Comparison of ENCODE assay signal across 1 cellular context in genomic region chr3:64023187-64023860, GRCh38.
TF ChIP-seq lines count a peak whose summit lies in the region.

Gene PSMD6 (minus strand): TSS chr3:64023494. CDS start chr3:64023419, 75 bp downstream.

TF ChIP-seq in SK-N-SH, 30 proteins besides CTCF, POLR2A, EP300 and RAD21 (continued from another document):
- no peak for TF ChIP-seq FOXM1 (IDR thresholded peaks at IDR 0.05; ENCODE audit: low read depth)
- no peak for TF ChIP-seq GATA2 (CRISPR knock-in tag; IDR thresholded peaks at IDR 0.05)
- TF ChIP-seq TEAD4 (IDR thresholded peaks at IDR 0.05; ENCODE audit: borderline replicate concordance, insufficient read depth): no peak; the same call in 1 of the 2 replicates
- peak; percentile 74 for TF ChIP-seq POLR2AphosphoS5 (IDR thresholded peaks at IDR 0.05; ENCODE audit: low read depth, low read length)
- TF ChIP-seq GABPA (IDR thresholded peaks at IDR 0.05; ENCODE audit: low read depth): peak; percentile 96
- TF ChIP-seq NFIC (IDR thresholded peaks at IDR 0.05; ENCODE audit: borderline replicate concordance): peak; percentile 16; the same call in 1 of the 2 replicates
- no peak for TF ChIP-seq JUND (IDR thresholded peaks at IDR 0.05)
- TF ChIP-seq RCOR1 (IDR thresholded peaks at IDR 0.05; ENCODE audit: low read length): no peak
- TF ChIP-seq RXRA (IDR thresholded peaks at IDR 0.05; ENCODE audit: borderline replicate concordance, low read depth): no peak
- peak; percentile 51; the same call in 1 of the 2 replicates for TF ChIP-seq MEF2A (IDR thresholded peaks at IDR 0.05; ENCODE audit: borderline replicate concordance, low read depth)
- TF ChIP-seq ELF1 (IDR thresholded peaks at IDR 0.05): peak; percentile 77
- TF ChIP-seq ZBTB33 (IDR thresholded peaks at IDR 0.05; ENCODE audit: borderline replicate concordance, low read depth): no peak
- no peak for TF ChIP-seq IRF3 (IDR thresholded peaks at IDR 0.05; ENCODE audit: low read depth, low read length)
- no peak for TF ChIP-seq USF2 (IDR thresholded peaks at IDR 0.05; ENCODE audit: borderline replicate concordance, low read depth, low read length)
- TF ChIP-seq EZH2phosphoT487 (IDR thresholded peaks at IDR 0.05; ENCODE audit: borderline replicate concordance, low read depth): no peak
- 0 out of 2 replicates have a peak, but pooled peaks have one; percentile 16 for TF ChIP-seq PBX3 (IDR thresholded peaks at IDR 0.05)
- peak; percentile 77; the same call in 1 of the 2 replicates for TF ChIP-seq MAX (IDR thresholded peaks at IDR 0.05; ENCODE audit: low read depth)
- peak; percentile 58 for TF ChIP-seq SMC3 (IDR thresholded peaks at IDR 0.05; ENCODE audit: low read depth, low read length)
- peak; percentile 71 for TF ChIP-seq FOXJ3 (CRISPR knock-in tag; IDR thresholded peaks at IDR 0.05)
- TF ChIP-seq CHD2 (IDR thresholded peaks at IDR 0.05; ENCODE audit: low read length, partially characterized antibody): peak; percentile 54
- peak; percentile 50; the same call in 1 of the 2 replicates for TF ChIP-seq NRF1 (IDR thresholded peaks at IDR 0.05; ENCODE audit: low read depth, low read length)
- peak; percentile 23; the same call in 1 of the 2 replicates for TF ChIP-seq TCF12 (IDR thresholded peaks at IDR 0.05)
- TF ChIP-seq MXI1 (IDR thresholded peaks at IDR 0.05; ENCODE audit: low read depth, low read length): peak; percentile 73; the same call in 1 of the 2 replicates
TF ChIP-seq in SK-N-SH: peak in this region for 18.
